In the genomic region with DNA sequence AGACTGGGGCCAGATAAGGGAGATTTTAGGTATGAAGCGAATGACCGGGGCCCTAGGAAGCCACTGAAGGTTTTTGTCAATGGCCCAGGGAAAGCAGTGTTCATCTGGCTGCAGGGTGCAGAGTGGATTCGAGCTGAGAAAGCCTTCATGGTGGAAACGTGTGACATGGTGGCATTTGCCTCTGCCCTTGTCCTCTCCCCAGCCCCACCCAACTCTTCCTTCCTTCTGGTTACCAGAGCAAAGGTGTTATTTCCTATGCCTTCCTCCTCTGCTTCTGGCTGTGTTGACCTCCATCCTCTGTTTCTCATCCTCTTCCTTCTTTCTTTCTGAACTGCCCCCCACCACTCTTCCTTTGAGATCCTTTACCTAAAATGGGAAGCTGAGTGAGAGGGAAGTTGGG, we compare ENCODE assay signal across 22 cellular contexts.
"Had no signal": no experiment of that assay in that cellular context is flagged by ENCODE, and none has a peak within 500 bp of the region (broad histone marks: within the 10 kb centered on the region; RNA-seq: fewer than 3 reads in every experiment).

No MANE protein-coding gene starts in this region.

- H3K4me1 ChIP-seq: prostate gland, uterus had no signal

- H3K36me3 Mint-ChIP-seq: activated naive CD8-positive, alpha-beta T cell treated with anti-CD3 and anti-CD28 coated beads for 36 hours; naive thymus-derived CD8-positive, alpha-beta T cell; WTC11 had no signal

- H3K9me3 Mint-ChIP-seq: activated naive CD8-positive, alpha-beta T cell treated with anti-CD3 and anti-CD28 coated beads for 36 hours; naive thymus-derived CD8-positive, alpha-beta T cell; WTC11 had no signal

- H3K27ac Mint-ChIP-seq: activated CD4-positive, alpha-beta T cell treated with anti-CD3 and anti-CD28 coated beads for 36 hours; activated naive CD8-positive, alpha-beta T cell treated with anti-CD3 and anti-CD28 coated beads for 36 hours; WTC11 had no signal

- H3K4me3 Mint-ChIP-seq: activated CD4-positive, alpha-beta T cell treated with anti-CD3 and anti-CD28 coated beads for 36 hours; activated naive CD8-positive, alpha-beta T cell treated with anti-CD3 and anti-CD28 coated beads for 36 hours; WTC11 had no signal

- ATAC-seq: activated CD4-positive, alpha-beta T cell treated with anti-CD3 and anti-CD28 coated beads for 36 hours; esophagus mucosa; left lung; naive thymus-derived CD8-positive, alpha-beta T cell; WTC11 had no signal

- H3K36me3 ChIP-seq: left lung, neutrophil, ovary, prostate gland, uterus had no signal

- H3K27ac ChIP-seq: left lung, neutrophil, ovary, prostate gland, testis, uterus had no signal

- DNase-seq: activated CD4-positive, alpha-beta T cell treated with anti-CD3 and anti-CD28 coated beads for 36 hours; activated CD8-positive, alpha-beta memory T cell treated with anti-CD3 and anti-CD28 coated beads for 24 hours; activated gamma-delta T cell; activated naive CD8-positive, alpha-beta T cell treated with anti-CD3 and anti-CD28 coated beads for 36 hours; activated T-cell treated with anti-CD3 and anti-CD28 coated beads, Interleukin-2, amount 50 U/mL, for 48 hours; central memory CD4-positive, alpha-beta T cell; effector memory CD4-positive, alpha-beta T cell; foreskin melanocyte; left lung; naive thymus-derived CD8-positive, alpha-beta T cell; ovary; stimulated activated CD4-positive, alpha-beta T cell treated with anti-CD3 and anti-CD28 coated beads, Interleukin-2, amount 100 ng/mL, for 48 hours; stimulated activated CD8-positive, alpha-beta memory T cell treated with anti-CD3 and anti-CD28 coated beads, Interleukin-4, amount 100 ng/mL, for 48 hours; stimulated activated naive CD4-positive, alpha-beta T cell; testis; trophoblast cell; uterus had no signal

- H3K9me3 ChIP-seq: left lung, neutrophil, ovary, prostate gland, testis, uterus had no signal

- H3K27me3 Mint-ChIP-seq: activated CD4-positive, alpha-beta T cell treated with anti-CD3 and anti-CD28 coated beads for 36 hours; activated naive CD8-positive, alpha-beta T cell treated with anti-CD3 and anti-CD28 coated beads for 36 hours; naive thymus-derived CD8-positive, alpha-beta T cell had no signal

- H3K4me3 ChIP-seq: left lung, lung, ovary, prostate gland, testis, uterus had no signal

- H3K27me3 ChIP-seq: left lung, neutrophil, ovary, testis, uterus had no signal
